In the genomic region with DNA sequence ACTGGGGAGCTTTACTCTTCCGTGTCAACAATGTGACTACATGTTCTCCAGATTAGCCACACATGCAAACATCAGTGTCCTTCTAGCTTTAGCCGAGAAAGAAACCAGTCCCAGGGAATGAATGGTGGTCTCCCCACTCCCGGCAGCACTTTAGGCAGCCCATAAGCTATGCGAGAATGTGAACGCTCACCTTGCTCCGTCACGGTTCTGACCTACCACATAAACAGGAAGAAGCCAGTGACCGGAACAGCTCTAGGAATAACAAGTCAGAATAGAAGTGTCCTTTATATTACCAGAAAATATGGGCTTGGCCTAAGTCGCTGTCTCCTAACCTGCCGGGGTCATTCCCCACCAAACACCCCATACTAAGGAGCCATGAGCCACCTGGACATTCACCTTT, we compare ENCODE assay signal across 19 cellular contexts.
DNase-seq lines count a peak whose midpoint lies in the region; TF ChIP-seq lines count a peak whose summit lies in the region.
"Had no signal": no experiment of that assay in that cellular context is flagged by ENCODE, and none has a peak within 500 bp of the region (broad histone marks: within the 10 kb centered on the region; RNA-seq: fewer than 3 reads in every experiment).

No MANE protein-coding gene starts in this region.

- peaks cover 11% of the 10 kb centered on the region for H3K4me1 Mint-ChIP-seq in nephron progenitor cell
- H3K4me1 Mint-ChIP-seq: CD14-positive monocyte had no signal

- H3K9me3 Mint-ChIP-seq in nephron progenitor cell = no peaks in the 10 kb centered on the region

- peak overlapping the region; percentile 36 for H3K27ac Mint-ChIP-seq in nephron progenitor cell
- H3K27ac Mint-ChIP-seq: CD14-positive monocyte had no signal

- H3K27me3 Mint-ChIP-seq in nephron progenitor cell (ENCODE audit: low read depth, poor library complexity) = peaks cover 7% of the 10 kb centered on the region

- H3K27ac ChIP-seq in epithelial cell of prostate = peak overlapping the region; percentile 41
- H3K27ac ChIP-seq: 22Rv1 had no signal

- peaks cover 11% of the 10 kb centered on the region for H3K36me3 Mint-ChIP-seq in nephron progenitor cell (ENCODE audit: low read depth)
- H3K36me3 Mint-ChIP-seq: CD14-positive monocyte had no signal

- H3K4me3 Mint-ChIP-seq in nephron progenitor cell = no peak overlapping the region
- H3K4me3 Mint-ChIP-seq: CD14-positive monocyte had no signal

- DNase-seq in DMS53 (lab: John Stamatoyannopoulos, UW) (peak; percentile 24), DMS53 treated with DMSO at 0.1 percent for 48 hours (lab: John Stamatoyannopoulos, UW; ENCODE audit: unreplicated experiment) (no peak), epithelial cell of prostate (ENCODE audit: low read depth, low spot score) (no peak), nephron progenitor cell (no peak), occipital lobe (lab: John Stamatoyannopoulos, UW) (no peak), NCI-H226 (no peak), NCI-H1048 (lab: John Stamatoyannopoulos, UW) (no peak), EL (no peak)
- DNase-seq: DMS 273 treated with DMSO at 0.1 percent for 48 hours, GOT3, NCI-H1105, NCI-H2081 treated with DMSO at 0.1 percent for 48 hours, NCI-H510A, NCI-H748 treated with DMSO at 0.1 percent for 48 hours, OCI-M1, RPMI8226, SIG-M5 had no signal

- no peak for TF ChIP-seq CTCF in nephron progenitor cell (IDR thresholded peaks at IDR 0.05)
